ENCODE assay signal across 17 cellular contexts in the genomic region with DNA sequence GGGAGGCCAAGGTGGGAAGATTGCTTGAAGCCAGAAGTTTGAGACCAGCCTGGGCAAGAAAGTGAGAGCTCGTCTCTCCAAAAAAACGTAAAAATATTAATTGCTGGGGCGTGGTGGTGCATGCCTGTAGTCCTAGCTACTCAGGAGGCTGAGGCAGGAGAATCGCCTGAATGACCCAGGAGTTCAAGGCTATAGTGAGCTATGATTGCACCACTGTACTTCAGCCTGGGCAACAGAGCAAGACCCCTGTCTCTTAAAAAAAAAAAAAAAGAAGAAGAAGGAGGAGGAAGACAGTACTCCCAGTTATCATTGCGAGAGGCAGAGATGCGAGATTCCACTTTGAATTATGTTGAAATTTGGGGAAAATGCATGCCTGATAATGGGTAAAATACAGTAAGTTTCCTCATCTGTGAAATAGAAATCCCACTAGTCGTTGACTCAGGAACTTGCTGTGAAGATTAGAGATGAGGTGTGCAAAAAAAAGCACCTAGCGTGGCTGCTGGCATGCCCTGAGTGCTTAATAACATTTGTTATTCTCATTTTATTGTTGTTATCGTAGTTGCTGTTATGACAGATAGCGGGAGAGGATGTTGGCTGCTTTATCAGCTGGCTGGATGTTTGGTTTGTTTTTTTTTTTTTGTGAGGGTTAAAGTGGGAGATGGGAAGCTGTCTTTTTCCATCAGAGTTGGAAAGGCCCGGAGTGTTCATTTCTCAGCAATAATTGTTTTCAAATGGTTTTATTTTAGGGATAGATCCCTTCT. TPM values are rescaled to one million over a fixed set of nuclear protein-coding genes. Genes with fewer than 3 reads are reported as not detected.
DNase-seq lines count a peak whose midpoint lies in the region; ATAC-seq, FAIRE-seq and TF ChIP-seq lines count a peak whose summit lies in the region.
"Had no signal": no experiment of that assay in that cellular context is flagged by ENCODE, and none has a peak within 500 bp of the region (broad histone marks: within the 10 kb centered on the region; RNA-seq: fewer than 3 reads in every experiment).

No MANE protein-coding gene starts in this region.

- no peak for DNase-seq in activated T-cell treated with anti-CD3 and anti-CD28 coated beads, Interleukin-2, amount 50 U/mL, for 24 hours
- no peak for DNase-seq in activated T-cell treated with anti-CD3 and anti-CD28 coated beads, Interleukin-2, amount 50 U/mL, for 1 hour
- DNase-seq in NCI-H226 (peak; percentile 38), K562 (ENCODE audit: extremely low read depth in 1 of 4, low spot score in 3 of 4) (peak in 3 of 4 experiments; percentile 53 to 55 (median 54)), trophoblast cell (no peak), KG1 (lab: John Stamatoyannopoulos, UW) (no peak), Caco-2 (no peak)
- DNase-seq: ACHN; activated CD4-positive, alpha-beta T cell treated with anti-CD3 and anti-CD28 coated beads for 48 hours; brain microvascular endothelial cell; COR-L47; GDM1; HCEC 1CT; hippocampal formation; stimulated activated naive CD8-positive, alpha-beta T cell treated with anti-CD3 and anti-CD28 coated beads, Interleukin-15, Interleukin-2, amounts not matched to agents 100 U/mL and 50 U/mL, for 24 hours had no signal

- H2BK120ac ChIP-seq in trophoblast cell (ENCODE audit: insufficient read depth, low read length, poor library complexity) = no peak overlapping the region

- peaks cover 32 to 35% of the 10 kb centered on the region in 2 experiments for H3K4me1 ChIP-seq in K562 (replicated peaks in 1 of 2; ENCODE audit: control insufficient read depth in 2 of 2, insufficient read depth in 2 of 2, low read length in 2 of 2)
- H3K4me1 ChIP-seq in trophoblast cell (ENCODE audit: control insufficient read depth in 1 of 2, insufficient read depth in 2 of 2, low read length in 2 of 2) = peaks cover 18 to 26% of the 10 kb centered on the region in 2 experiments
- peaks cover 25% of the 10 kb centered on the region for H3K4me1 ChIP-seq in Caco-2

- FAIRE-seq in K562 (lab: Jason Lieb, UNC) = no peak
- FAIRE-seq: urothelium cell line had no signal

- no peak overlapping the region; the same call in 1 of the 2 replicates for H3K4me2 ChIP-seq in K562 (ENCODE audit: insufficient read depth, low read length)
- H3K4me2 ChIP-seq in trophoblast cell (ENCODE audit: low read length) = no peak overlapping the region

- H4K91ac ChIP-seq in trophoblast cell (ENCODE audit: low read depth, low read length) = no peak overlapping the region

- no peak for TF ChIP-seq RAD21 in K562 (CRISPR knock-in tag; conservative IDR thresholded peaks at IDR 0.05 in 1 of 2, IDR thresholded peaks at IDR 0.05 in 1 of 2)

- no peaks in the 10 kb centered on the region for H3K9me3 Mint-ChIP-seq in activated T-cell treated with anti-CD3 and anti-CD28 coated beads, Interleukin-2, amount 50 U/mL, for 24 hours
- no peaks in the 10 kb centered on the region for H3K9me3 Mint-ChIP-seq in Caco-2 (ENCODE audit: unreplicated experiment)

- peaks cover 40% of the 10 kb centered on the region for H3K9me1 ChIP-seq in K562 (ENCODE audit: control insufficient read depth, insufficient read depth, low read length)

- H3K4me3 Mint-ChIP-seq in activated T-cell treated with anti-CD3 and anti-CD28 coated beads, Interleukin-2, amount 50 U/mL, for 24 hours = no peak overlapping the region
- no peak overlapping the region for H3K4me3 Mint-ChIP-seq in Caco-2 (ENCODE audit: unreplicated experiment)

- H3K9me3 ChIP-seq in K562 (replicated peaks; ENCODE audit: control insufficient read depth, insufficient read depth, low read depth, low read length) (no peaks in the 10 kb centered on the region), trophoblast cell (ENCODE audit: insufficient read depth, low read depth, low read length) (no peaks in the 10 kb centered on the region), Caco-2 (no peaks in the 10 kb centered on the region)

- no peaks in the 10 kb centered on the region for H3K27me3 Mint-ChIP-seq in activated T-cell treated with anti-CD3 and anti-CD28 coated beads, Interleukin-2, amount 50 U/mL, for 24 hours
- no peaks in the 10 kb centered on the region for H3K27me3 Mint-ChIP-seq in Caco-2 (ENCODE audit: insufficient read depth, unreplicated experiment)

- peaks cover 76% of the 10 kb centered on the region for H3K4me1 Mint-ChIP-seq in activated T-cell treated with anti-CD3 and anti-CD28 coated beads, Interleukin-2, amount 50 U/mL, for 24 hours (ENCODE audit: low read depth)
- H3K4me1 Mint-ChIP-seq in Caco-2 (ENCODE audit: low read depth, unreplicated experiment) = peaks cover 27% of the 10 kb centered on the region

- H3K4me3 ChIP-seq in K562 (no peak overlapping the region), trophoblast cell (ENCODE audit: low read depth, low read length) (no peak overlapping the region), Caco-2 (ENCODE audit: low read depth, low read length) (no peak overlapping the region)

- BruUV-seq in K562 (replicated peaks; lab: Mats Ljungman, UMichigan) (no TSS peak), Caco-2 (replicated peaks; lab: Mats Ljungman, UMichigan) (no TSS peak)

- POLR2A ChIA-PET in K562 (lab: Yijun Ruan, JAX) (interaction anchor here (0.7 to 86.5 kb wide), 9 partner anchors 13 to 736 kb away, joined by 3 to 3476 read pairs (median 4); partner anchors contain the start of genes BCR and RAB36), Caco-2 (lab: Charles Lee) (no interaction called here)

- in situ Hi-C loops in K562 (cut with MboI) = no loop called here

- H3K27ac ChIP-seq in K562 (ENCODE audit: extremely low read depth, low read depth, low read length) (no peak overlapping the region), trophoblast cell (ENCODE audit: low read depth, low read length) (no peak overlapping the region)
- H3K27ac ChIP-seq: brain microvascular endothelial cell had no signal

- no peak for TF ChIP-seq POLR2A in K562 (conservative IDR thresholded peaks at IDR 0.05)

- H3K79me2 ChIP-seq in K562 (ENCODE audit: control insufficient read depth, insufficient read depth, low read length) (peaks cover 88% of the 10 kb centered on the region), trophoblast cell (ENCODE audit: control insufficient read depth, insufficient read depth, low read length, poor library complexity) (peaks cover 21% of the 10 kb centered on the region)

- H3K14ac ChIP-seq in trophoblast cell (ENCODE audit: low read length) = no peak overlapping the region

- H2BK12ac ChIP-seq in trophoblast cell (ENCODE audit: low read length) = no peak overlapping the region

- H4K8ac ChIP-seq in trophoblast cell (ENCODE audit: low read depth, low read length) = no peak overlapping the region

- no peak overlapping the region for H3K23ac ChIP-seq in trophoblast cell (ENCODE audit: low read length)

- peak overlapping the region in 1 of 2 experiments; percentile 57; a peak in 2 of 4 replicates for H3K9ac ChIP-seq in K562 (ENCODE audit: insufficient read depth in 1 of 2, low read depth in 2 of 2, low read length in 2 of 2)
- H3K9ac ChIP-seq in trophoblast cell (ENCODE audit: low read length) = no peak overlapping the region

- intact Hi-C loops in K562 (cut with micrococcal nuclease) = no loop called here
- intact Hi-C loops in Caco-2 (cut with micrococcal nuclease; ENCODE audit: unreplicated experiment) = no loop called here

- H3K27ac Mint-ChIP-seq in activated T-cell treated with anti-CD3 and anti-CD28 coated beads, Interleukin-2, amount 50 U/mL, for 24 hours = peak overlapping the region; percentile 98
- H3K27ac Mint-ChIP-seq in Caco-2 (ENCODE audit: unreplicated experiment) = no peak overlapping the region

- no peak overlapping the region for H4K12ac ChIP-seq in trophoblast cell (ENCODE audit: low read depth, low read length)

- H3K27me3 ChIP-seq in K562 (ENCODE audit: control insufficient read depth in 2 of 2, insufficient read depth in 2 of 2, low read length in 2 of 2) = no peaks in the 10 kb centered on the region
- no peaks in the 10 kb centered on the region for H3K27me3 ChIP-seq in trophoblast cell (ENCODE audit: insufficient read depth, low read length)
- no peaks in the 10 kb centered on the region for H3K27me3 ChIP-seq in Caco-2 (replicated peaks; ENCODE audit: control insufficient read depth, insufficient read depth, low read length)

- H3K36me3 ChIP-seq in K562 (ENCODE audit: control insufficient read depth, insufficient read depth, low read length) (peaks cover 13% of the 10 kb centered on the region; the same call in 2 of the 3 replicates), trophoblast cell (ENCODE audit: control insufficient read depth in 1 of 2, insufficient read depth in 2 of 2, low read length in 2 of 2) (peaks cover 2 to 5% of the 10 kb centered on the region in 2 experiments), Caco-2 (ENCODE audit: control insufficient read depth, insufficient read depth, low read length) (no peaks in the 10 kb centered on the region)
- H3K36me3 ChIP-seq: brain microvascular endothelial cell had no signal

- TF ChIP-seq EP300 in K562 (IDR thresholded peaks at IDR 0.05; ENCODE audit: low read length) = no peak

- H2AFZ ChIP-seq in K562 (ENCODE audit: low read depth, low read length) = no peak overlapping the region
- H2AFZ ChIP-seq in trophoblast cell (ENCODE audit: insufficient read depth, low read length, poor library complexity) = no peak overlapping the region

- H4K20me1 ChIP-seq in K562 (replicated peaks; ENCODE audit: control insufficient read depth, insufficient read depth, low read length) = peaks cover 80% of the 10 kb centered on the region

- no peak overlapping the region for H2AK5ac ChIP-seq in trophoblast cell (ENCODE audit: low read length)

- peak overlapping the region; percentile 85 for H3K4ac ChIP-seq in trophoblast cell (ENCODE audit: low read depth, low read length)

- WGBS in K562 (ENCODE audit: insufficient coverage, low coverage, missing lambda C conversion rate) = 54% methylated on average over 11 of the region's 11 CpGs
- WGBS in trophoblast cell (ENCODE audit: extremely low coverage, insufficient coverage, insufficient read length) = no CpG with 5 or more reads among the region's 11 CpGs

- peaks cover 16% of the 10 kb centered on the region for H3K36me3 Mint-ChIP-seq in activated T-cell treated with anti-CD3 and anti-CD28 coated beads, Interleukin-2, amount 50 U/mL, for 24 hours (ENCODE audit: low read depth)
- peaks cover 14% of the 10 kb centered on the region for H3K36me3 Mint-ChIP-seq in Caco-2 (ENCODE audit: insufficient read depth, unreplicated experiment)

- ATAC-seq in K562 (no peak), HG03342 (IDR thresholded peaks at IDR 0.05; ENCODE audit: unreplicated experiment) (no peak)
- ATAC-seq: stimulated activated naive CD8-positive, alpha-beta T cell treated with anti-CD3 and anti-CD28 coated beads, Interleukin-15, Interleukin-2, amounts not matched to agents 100 U/mL and 50 U/mL, for 24 hours had no signal

- CTCF ChIA-PET in K562 (lab: Yijun Ruan, JAX; ENCODE audit: low intra/inter-chr PET ratio) (interaction anchor here (0.6 kb wide), 1 partner anchor 1103 kb away, joined by 3 read pairs; no protein-coding TSS in a partner anchor), Caco-2 (lab: Charles Lee) (no interaction called here)

- H2BK5ac ChIP-seq in trophoblast cell (ENCODE audit: low read depth, low read length, poor library complexity) = no peak overlapping the region

- peaks cover 2% of the 10 kb centered on the region for H3K79me1 ChIP-seq in trophoblast cell (ENCODE audit: low read length)

- no peak for TF ChIP-seq CTCF in K562 (IDR thresholded peaks at IDR 0.05 in 2 of 3, conservative IDR thresholded peaks at IDR 0.05 in 1 of 3; ENCODE audit: insufficient read depth in 2 of 3, low read depth in 1 of 3, low read length in 3 of 3)
- TF ChIP-seq CTCF in Caco-2 (IDR thresholded peaks at IDR 0.05; ENCODE audit: insufficient read depth in 1 of 2, low read depth in 1 of 2, low read length in 1 of 2, severe bottlenecking in 1 of 2, unreplicated experiment in 1 of 2) = no peak

- no peak overlapping the region for H3K18ac ChIP-seq in trophoblast cell (ENCODE audit: low read length)

RNA-seq across cellular contexts. Expression of gene BCR, which starts 33.5 kb away (rescaled TPM):
- 234 and 446 TPM in 2 replicates for total RNA-seq in K562 (2011; cell fraction: chromatin; rRNA removed; ENCODE audit: low replicate concordance)
- total RNA-seq in K562 (2011; cell fraction: nucleolus; rRNA removed) = 279 and 314 TPM in 2 replicates
- total RNA-seq in K562 (2011; cell fraction: nucleoplasm; rRNA removed) = 196 and 222 TPM in 2 replicates
- total RNA-seq in K562 (2014; rRNA removed) (81.7 and 100 TPM in 2 replicates), K562 (2014; rRNA removed; fragmentation: Illumina TruSeq; extraction: Trizol) (27.5 and 45.6 TPM in 2 replicates), K562 (2015; rRNA removed; fragmentation: Illumina TruSeq; extraction: Trizol) (65.7 and 68.4 TPM in 2 replicates), K562 (2021) (144 and 150 TPM in 2 replicates), Caco-2 (2022) (74.1 and 87.4 TPM in 2 replicates)
- polyA plus RNA-seq in K562 (2011; rRNA removed) (20.9 and 36.8 TPM in 2 replicates), K562 (2014; fragmentation: Illumina TruSeq; extraction: Trizol) (45.8 and 60.4 TPM in 2 replicates), K562 (2014; fragmentation: Nextera tagmentation; extraction: Ambion mirVana) (under 1 TPM; 0.41 to 0.70 TPM), K562 (2014; rRNA removed) (34.9 and 36.1 TPM in 2 replicates)
- 26.4 and 31.1 TPM in 2 replicates for polyA plus RNA-seq in K562 (2011; cell fraction: cytosol; rRNA removed)
- polyA plus RNA-seq in K562 (2011; cell fraction: nucleus; rRNA removed) = 57.9 and 76.9 TPM in 2 replicates
- 73.9 and 75.3 TPM in 2 replicates for polyA plus RNA-seq in K562 (2012)
- polyA minus RNA-seq in K562 (2011; rRNA and poly(A)+ RNA removed) = 113 and 124 TPM in 2 replicates
- polyA minus RNA-seq in K562 (2011; cell fraction: cytosol; rRNA and poly(A)+ RNA removed) = 132 and 181 TPM in 2 replicates
- 138 and 300 TPM in 2 replicates for polyA minus RNA-seq in K562 (2011; cell fraction: nucleus; rRNA and poly(A)+ RNA removed)
- polyA plus RNA-seq in trophoblast cell (2013) = 49.8 and 53.0 TPM in 2 replicates

Comparison
In these comparisons a context has a peak if more than half of its experiments do, and no peak if none do; other contexts are left out.
1. DNase-seq: peak in NCI-H226 (single experiment) and K562 (3 of 4); none in activated T-cell treated with anti-CD3 and anti-CD28 coated beads, Interleukin-2, amount 50 U/mL, for 24 hours (single experiment), activated T-cell treated with anti-CD3 and anti-CD28 coated beads, Interleukin-2, amount 50 U/mL, for 1 hour (single experiment), trophoblast cell (0 of 2), KG1 (single experiment) and Caco-2 (0 of 2).